16 cellular contexts compared by ENCODE assay signal in genomic region chr22:17262976-17263375, GRCh38. TPM values are rescaled to one million over a fixed set of nuclear protein-coding genes. Genes with fewer than 3 reads are reported as not detected.
DNase-seq lines count a peak whose midpoint lies in the region; ATAC-seq and TF ChIP-seq lines count a peak whose summit lies in the region.
"Had no signal": no experiment of that assay in that cellular context is flagged by ENCODE, and none has a peak within 500 bp of the region (broad histone marks: within the 10 kb centered on the region; RNA-seq: fewer than 3 reads in every experiment).

No MANE protein-coding gene starts in this region.

- H3K27me3 ChIP-seq in H9 (ENCODE audit: insufficient read depth, low read length) (no peaks in the 10 kb centered on the region), skeletal muscle tissue (ENCODE audit: control insufficient read depth in 3 of 3, insufficient read depth in 3 of 3, low read length in 3 of 3) (no peaks in the 10 kb centered on the region)
- H3K27me3 ChIP-seq: BE2C had no signal

- no peak overlapping the region for H3K14ac ChIP-seq in H9 (ENCODE audit: insufficient read depth, low read length)

- H4K91ac ChIP-seq in H9 (ENCODE audit: insufficient read length, low read depth, low read length) = no peak overlapping the region

- H3K27ac ChIP-seq in H9 (ENCODE audit: insufficient read length, low read depth, low read length) (no peak overlapping the region), skeletal muscle tissue (ENCODE audit: low read depth, low read length) (peak overlapping the region; percentile 98)
- H3K27ac ChIP-seq: A549, C4-2B had no signal

- ATAC-seq in effector memory CD8-positive, alpha-beta T cell (replicated peaks) = no peak
- ATAC-seq in GM18502 (IDR thresholded peaks at IDR 0.05; ENCODE audit: poor library complexity, unreplicated experiment) = no peak
- ATAC-seq: A549; CD8-positive, alpha-beta T cell; K562 had no signal

- no peaks in the 10 kb centered on the region for H3K79me1 ChIP-seq in H9 (ENCODE audit: insufficient read depth, low read depth, low read length, poor library complexity, severe bottlenecking)

- peak overlapping the region in 1 of 3 donors; percentile 71 for H3K4me3 ChIP-seq in skeletal muscle tissue (ENCODE audit: low read length in 3 of 3)
- H3K4me3 ChIP-seq: A549, HAP-1, K562 had no signal

- H3K9me3 Mint-ChIP-seq in H9 = no peaks in the 10 kb centered on the region; a peak in 1 of 5 replicates
- H3K9me3 Mint-ChIP-seq in brain = peaks cover 0 to 3% (median 0%) of the 10 kb centered on the region in 5 experiments
- no peaks in the 10 kb centered on the region for H3K9me3 Mint-ChIP-seq in nephron progenitor cell
- H3K9me3 Mint-ChIP-seq in effector memory CD8-positive, alpha-beta T cell = no peaks in the 10 kb centered on the region
- H3K9me3 Mint-ChIP-seq: CD8-positive, alpha-beta T cell had no signal

- H3K4me1 ChIP-seq in H9 (ENCODE audit: insufficient read depth, low read length) = peaks cover 34% of the 10 kb centered on the region
- H3K4me1 ChIP-seq in skeletal muscle tissue (ENCODE audit: control insufficient read depth in 3 of 3, insufficient read depth in 3 of 3, low read length in 3 of 3) = peaks cover 66 to 73% (median 67%) of the 10 kb centered on the region in 3 donors
- H3K4me1 ChIP-seq: A549 had no signal

- no peak overlapping the region for H3K56ac ChIP-seq in H9 (ENCODE audit: insufficient read length, low read depth, low read length)

- H3K36me3 Mint-ChIP-seq in H9 (ENCODE audit: insufficient read depth in 1 of 3, low read depth in 3 of 3) (no peaks in the 10 kb centered on the region; a peak in 2 of 7 replicates), brain (no peaks in the 10 kb centered on the region), nephron progenitor cell (ENCODE audit: low read depth) (no peaks in the 10 kb centered on the region)
- no peaks in the 10 kb centered on the region for H3K36me3 Mint-ChIP-seq in effector memory CD8-positive, alpha-beta T cell (ENCODE audit: insufficient read depth)
- H3K36me3 Mint-ChIP-seq: CD8-positive, alpha-beta T cell had no signal

- no peak overlapping the region for H2BK120ac ChIP-seq in H9 (ENCODE audit: low read depth, low read length, poor library complexity, severe bottlenecking)

- H3K18ac ChIP-seq in H9 (ENCODE audit: insufficient read length, low read depth, low read length) = no peak overlapping the region

- H2BK15ac ChIP-seq in H9 (ENCODE audit: low read depth, low read length) = no peak overlapping the region

- H4K8ac ChIP-seq in H9 (replicated peaks; ENCODE audit: insufficient read length, low read depth, low read length) = no peak overlapping the region

- no peaks in the 10 kb centered on the region for H3K27me3 Mint-ChIP-seq in H9 (ENCODE audit: low read depth)
- H3K27me3 Mint-ChIP-seq in brain = no peaks in the 10 kb centered on the region
- H3K27me3 Mint-ChIP-seq in nephron progenitor cell (ENCODE audit: low read depth, poor library complexity) = peaks cover 2% of the 10 kb centered on the region
- no peaks in the 10 kb centered on the region for H3K27me3 Mint-ChIP-seq in effector memory CD8-positive, alpha-beta T cell

- H3T11ph ChIP-seq in H9 (ENCODE audit: low read length) = no peak overlapping the region

- H3K9ac ChIP-seq in H9 (ENCODE audit: extremely low read depth, insufficient read length, low read length) (no peak overlapping the region), skeletal muscle tissue (ENCODE audit: low read depth in 1 of 3, low read length in 3 of 3) (peak overlapping the region in 2 of 3 donors; percentile 40 to 90)

- H4K20me1 ChIP-seq in H9 (ENCODE audit: control insufficient read depth, insufficient read depth, insufficient read length) = no peaks in the 10 kb centered on the region

- peak overlapping the region; percentile 1 for H2BK5ac ChIP-seq in H9 (ENCODE audit: insufficient read length, low read length)

- no peak overlapping the region for H3K4me2 ChIP-seq in H9 (ENCODE audit: insufficient read depth, insufficient read length, low read length)
- H3K4me2 ChIP-seq: A549 had no signal

- no peak overlapping the region for H3K4me3 Mint-ChIP-seq in H9
- H3K4me3 Mint-ChIP-seq in brain = peak overlapping the region in 1 of 5 experiments; percentile 34
- no peak overlapping the region for H3K4me3 Mint-ChIP-seq in nephron progenitor cell
- no peak overlapping the region for H3K4me3 Mint-ChIP-seq in effector memory CD8-positive, alpha-beta T cell
- H3K4me3 Mint-ChIP-seq: CD8-positive, alpha-beta T cell had no signal

- no peak for DNase-seq in H9
- DNase-seq in nephron progenitor cell = no peak
- DNase-seq in effector memory CD8-positive, alpha-beta T cell = no peak
- no peak for DNase-seq in globus pallidus (ENCODE audit: low spot score)
- DNase-seq: BE2C; CD8-positive, alpha-beta T cell; COR-L47; DND-41; GDM1 had no signal

- H3K79me2 ChIP-seq in H9 (ENCODE audit: insufficient read depth, low read length) = no peaks in the 10 kb centered on the region; the same call in 1 of the 2 replicates

- H3K23ac ChIP-seq in H9 (ENCODE audit: insufficient read length, low read depth, low read length) = no peak overlapping the region

- TF ChIP-seq CTCF in H9 (conservative IDR thresholded peaks at IDR 0.05) = no peak
- no peak for TF ChIP-seq CTCF in brain (conservative IDR thresholded peaks at IDR 0.05)
- TF ChIP-seq CTCF in nephron progenitor cell (IDR thresholded peaks at IDR 0.05) = no peak

- no peak overlapping the region for H2AFZ ChIP-seq in H9 (ENCODE audit: low read length)

- H3K4me1 Mint-ChIP-seq in H9 (peaks cover 81 to 89% of the 10 kb centered on the region in 2 experiments), brain (peaks cover 86% of the 10 kb centered on the region), nephron progenitor cell (peaks cover 90% of the 10 kb centered on the region)
- H3K4me1 Mint-ChIP-seq in effector memory CD8-positive, alpha-beta T cell (ENCODE audit: low read depth in 2 of 2) = peaks cover 5 to 9% of the 10 kb centered on the region in 2 donors

- peaks cover 0 to 4% (median 0%) of the 10 kb centered on the region in 3 donors for H3K36me3 ChIP-seq in skeletal muscle tissue (ENCODE audit: control insufficient read depth in 3 of 3, insufficient read depth in 3 of 3, low read length in 3 of 3)
- H3K36me3 ChIP-seq: BE2C, HAP-1 had no signal

- no peak overlapping the region for H3K4ac ChIP-seq in H9 (ENCODE audit: low read depth, low read length)

- H2BK12ac ChIP-seq in H9 (ENCODE audit: insufficient read length, low read depth, low read length) = no peak overlapping the region

- H2AK5ac ChIP-seq in H9 (ENCODE audit: insufficient read length, low read length) = no peak overlapping the region

- H2BK20ac ChIP-seq in H9 (ENCODE audit: low read depth, low read length, poor library complexity, severe bottlenecking) = no peak overlapping the region

- WGBS in H9 (ENCODE audit: extremely low coverage, insufficient read length, low lambda C conversion rate) = no CpG with 5 or more reads among the region's 8 CpGs

- H3K27ac Mint-ChIP-seq in H9 (peak overlapping the region; percentile 12 to 74 (median 66); a peak in 5 of 7 replicates), brain (peak overlapping the region in 4 of 5 experiments; percentile 25 to 97 (median 95)), nephron progenitor cell (peak overlapping the region; percentile 75)
- no peak overlapping the region for H3K27ac Mint-ChIP-seq in effector memory CD8-positive, alpha-beta T cell
- H3K27ac Mint-ChIP-seq: CD8-positive, alpha-beta T cell had no signal

- no peaks in the 10 kb centered on the region for H3K9me3 ChIP-seq in H9 (ENCODE audit: control insufficient read depth, low read depth, low read length)
- H3K9me3 ChIP-seq in skeletal muscle tissue (ENCODE audit: control insufficient read depth in 3 of 3, low read length in 3 of 3) = no peaks in the 10 kb centered on the region
- H3K9me3 ChIP-seq: A549, BE2C, HAP-1 had no signal

- H3K23me2 ChIP-seq in H9 (ENCODE audit: insufficient read length, low read depth, low read length, poor library complexity, severe bottlenecking) = no peaks in the 10 kb centered on the region

- H4K5ac ChIP-seq in H9 (ENCODE audit: insufficient read length, low read depth, low read length) = no peak overlapping the region

RNA-seq across cellular contexts. Expression of gene ADA2, which starts 43.7 kb away (rescaled TPM):
- total RNA-seq in H9 (2021) (57.2 and 59.3 TPM in 2 replicates), skeletal muscle tissue (5.7 TPM)
- 108 TPM for polyA plus RNA-seq in brain (ENCODE audit: insufficient read depth, low read depth, low replicate concordance)
- polyA plus RNA-seq: K562 had no signal

Comparison
In these comparisons a context has a peak if more than half of its experiments do, and no peak if none do; other contexts are left out.
1. H3K27ac Mint-ChIP-seq: peak in H9 (3 of 3), brain (4 of 5) and nephron progenitor cell (single experiment); none in effector memory CD8-positive, alpha-beta T cell (0 of 2).